21 cellular contexts compared by ENCODE assay signal in genomic region chr7:77308792-77309191, GRCh38.
DNase-seq lines count a peak whose midpoint lies in the region; ATAC-seq and TF ChIP-seq lines count a peak whose summit lies in the region.
"Had no signal": no experiment of that assay in that cellular context is flagged by ENCODE, and none has a peak within 500 bp of the region (broad histone marks: within the 10 kb centered on the region; RNA-seq: fewer than 3 reads in every experiment).

No MANE protein-coding gene starts in this region.

- ATAC-seq in RWPE2 (ENCODE audit: low read depth) (peak; percentile 52), SK-N-SH treated with all-trans-retinoic acid at 6 μM for 48 hours (no peak), GM21825 (IDR thresholded peaks at IDR 0.05; ENCODE audit: unreplicated experiment) (no peak)
- ATAC-seq: activated CD4-positive, CD25-positive, alpha-beta regulatory T cell treated with anti-CD3 and anti-CD28 coated beads, Interleukin-2, amount 50 U/mL, for 24 hours; naive thymus-derived CD4-positive, alpha-beta T cell had no signal

- no peak for TF ChIP-seq CTCF in RWPE2 (IDR thresholded peaks at IDR 0.05; ENCODE audit: poor library complexity, severe bottlenecking)
- TF ChIP-seq CTCF in smooth muscle cell (IDR thresholded peaks at IDR 0.05; ENCODE audit: borderline replicate concordance, insufficient read depth, poor library complexity, severe bottlenecking), result no peak

- H2AFZ ChIP-seq in Karpas-422 (ENCODE audit: low read length), result 0 out of 2 replicates have a peak overlapping the region, but pooled peaks have one; percentile 25
- no peak overlapping the region for H2AFZ ChIP-seq in smooth muscle cell (ENCODE audit: low read depth)
- H2AFZ ChIP-seq: parathyroid adenoma had no signal

- DNase-seq in Karpas-422 (peak; percentile 62), RWPE2 (ENCODE audit: low spot score) (no peak), islet precursor cell (peak; percentile 77), smooth muscle cell (lab: John Stamatoyannopoulos, UW; ENCODE audit: unreplicated experiment) (no peak)
- no peak for DNase-seq in activated CD8-positive, alpha-beta memory T cell treated with anti-CD3 and anti-CD28 coated beads for 24 hours
- DNase-seq: activated naive CD8-positive, alpha-beta T cell treated with anti-CD3 and anti-CD28 coated beads for 36 hours; CD8-positive, alpha-beta memory T cell; DMS79; heart right ventricle; immature natural killer cell; MM.1S; naive thymus-derived CD4-positive, alpha-beta T cell; NCI-H1694; NCI-H226; Peyer's patch; T1000 had no signal

- H3K79me2 ChIP-seq in Karpas-422 (ENCODE audit: low read length) (no peaks in the 10 kb centered on the region), smooth muscle cell (ENCODE audit: low read depth) (no peaks in the 10 kb centered on the region)
- H3K79me2 ChIP-seq: parathyroid adenoma had no signal

- peak overlapping the region; percentile 76 for H3K27ac ChIP-seq in Karpas-422 (ENCODE audit: low read length)
- H3K27ac ChIP-seq in RWPE2 (ENCODE audit: poor library complexity, severe bottlenecking), result peak overlapping the region; percentile 50
- peak overlapping the region; percentile 34 for H3K27ac ChIP-seq in smooth muscle cell (ENCODE audit: low read depth)
- H3K27ac ChIP-seq: parathyroid adenoma, Peyer's patch, suprapubic skin had no signal

- H3K27me3 ChIP-seq in Karpas-422 (ENCODE audit: low read length) (no peaks in the 10 kb centered on the region), RWPE2 (ENCODE audit: insufficient read depth, poor library complexity, severe bottlenecking) (no peaks in the 10 kb centered on the region), smooth muscle cell (ENCODE audit: low read depth) (no peaks in the 10 kb centered on the region)
- H3K27me3 ChIP-seq: heart right ventricle, Peyer's patch, suprapubic skin had no signal

- H3K9me2 ChIP-seq in Karpas-422 (replicated peaks; ENCODE audit: insufficient read depth, low read length), result no peaks in the 10 kb centered on the region

- no peaks in the 10 kb centered on the region for H3F3A ChIP-seq in smooth muscle cell (ENCODE audit: low read depth)

- peaks cover 54% of the 10 kb centered on the region for H3K4me1 ChIP-seq in Karpas-422 (ENCODE audit: low read length)
- peaks cover 14% of the 10 kb centered on the region for H3K4me1 ChIP-seq in RWPE2 (ENCODE audit: insufficient read depth, poor library complexity, severe bottlenecking)
- no peaks in the 10 kb centered on the region for H3K4me1 ChIP-seq in smooth muscle cell (ENCODE audit: low read depth)
- H3K4me1 ChIP-seq: parathyroid adenoma, Peyer's patch had no signal

- H3K4me2 ChIP-seq in Karpas-422 (ENCODE audit: low read depth, low read length, poor library complexity, severe bottlenecking) (peak overlapping the region; percentile 4), smooth muscle cell (no peak overlapping the region)

- 77% methylated on average over 4 of the region's 4 CpGs for WGBS in smooth muscle cell (ENCODE audit: low lambda C conversion rate)

- H3K4me3 ChIP-seq in Karpas-422 (ENCODE audit: low read length) (no peak overlapping the region), RWPE2 (ENCODE audit: severe bottlenecking) (no peak overlapping the region), smooth muscle cell (no peak overlapping the region)
- H3K4me3 ChIP-seq: heart right ventricle, Peyer's patch, suprapubic skin had no signal

- H3K36me3 ChIP-seq in Karpas-422 (ENCODE audit: insufficient read depth, low read length), result no peaks in the 10 kb centered on the region
- H3K36me3 ChIP-seq in RWPE2 (ENCODE audit: low read depth), result no peaks in the 10 kb centered on the region
- no peaks in the 10 kb centered on the region for H3K36me3 ChIP-seq in smooth muscle cell (ENCODE audit: low read depth)
- H3K36me3 ChIP-seq: Peyer's patch, suprapubic skin had no signal

- no peaks in the 10 kb centered on the region for H4K20me1 ChIP-seq in Karpas-422 (ENCODE audit: insufficient read depth, low read depth, low read length)
- no peaks in the 10 kb centered on the region for H4K20me1 ChIP-seq in smooth muscle cell (ENCODE audit: low read depth)

- H3K9me3 ChIP-seq in Karpas-422 (ENCODE audit: low read length), result no peaks in the 10 kb centered on the region
- no peaks in the 10 kb centered on the region for H3K9me3 ChIP-seq in RWPE2 (ENCODE audit: severe bottlenecking)
- H3K9me3 ChIP-seq in smooth muscle cell (replicated peaks; ENCODE audit: low read depth), result no peaks in the 10 kb centered on the region
- H3K9me3 ChIP-seq: Peyer's patch, suprapubic skin had no signal

- H3K9ac ChIP-seq in Karpas-422 (ENCODE audit: low read length) (peak overlapping the region; percentile 43), smooth muscle cell (ENCODE audit: low read depth) (no peak overlapping the region)
- H3K9ac ChIP-seq: parathyroid adenoma had no signal

TF ChIP-seq in SK-N-SH treated with all-trans-retinoic acid at 6 μM for 48 hours, 23 proteins besides CTCF, POLR2A, EP300 and RAD21:
- TF ChIP-seq OSR1 (CRISPR knock-in tag; IDR thresholded peaks at IDR 0.05), result no peak
- TF ChIP-seq ZFP30 (CRISPR knock-in tag; IDR thresholded peaks at IDR 0.05), result no peak
- TF ChIP-seq, protein P1, sequence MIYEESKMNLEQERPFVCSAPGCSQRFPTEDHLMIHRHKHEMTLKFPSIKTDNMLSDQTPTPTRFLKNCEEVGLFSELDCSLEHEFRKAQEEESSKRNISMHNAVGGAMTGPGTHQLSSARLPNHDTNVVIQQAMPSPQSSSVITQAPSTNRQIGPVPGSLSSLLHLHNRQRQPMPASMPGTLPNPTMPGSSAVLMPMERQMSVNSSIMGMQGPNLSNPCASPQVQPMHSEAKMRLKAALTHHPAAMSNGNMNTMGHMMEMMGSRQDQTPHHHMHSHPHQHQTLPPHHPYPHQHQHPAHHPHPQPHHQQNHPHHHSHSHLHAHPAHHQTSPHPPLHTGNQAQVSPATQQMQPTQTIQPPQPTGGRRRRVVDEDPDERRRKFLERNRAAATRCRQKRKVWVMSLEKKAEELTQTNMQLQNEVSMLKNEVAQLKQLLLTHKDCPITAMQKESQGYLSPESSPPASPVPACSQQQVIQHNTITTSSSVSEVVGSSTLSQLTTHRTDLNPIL (CRISPR knock-in tag; IDR thresholded peaks at IDR 0.05; ENCODE audit: low read depth), result no peak
- TF ChIP-seq, protein P2, sequence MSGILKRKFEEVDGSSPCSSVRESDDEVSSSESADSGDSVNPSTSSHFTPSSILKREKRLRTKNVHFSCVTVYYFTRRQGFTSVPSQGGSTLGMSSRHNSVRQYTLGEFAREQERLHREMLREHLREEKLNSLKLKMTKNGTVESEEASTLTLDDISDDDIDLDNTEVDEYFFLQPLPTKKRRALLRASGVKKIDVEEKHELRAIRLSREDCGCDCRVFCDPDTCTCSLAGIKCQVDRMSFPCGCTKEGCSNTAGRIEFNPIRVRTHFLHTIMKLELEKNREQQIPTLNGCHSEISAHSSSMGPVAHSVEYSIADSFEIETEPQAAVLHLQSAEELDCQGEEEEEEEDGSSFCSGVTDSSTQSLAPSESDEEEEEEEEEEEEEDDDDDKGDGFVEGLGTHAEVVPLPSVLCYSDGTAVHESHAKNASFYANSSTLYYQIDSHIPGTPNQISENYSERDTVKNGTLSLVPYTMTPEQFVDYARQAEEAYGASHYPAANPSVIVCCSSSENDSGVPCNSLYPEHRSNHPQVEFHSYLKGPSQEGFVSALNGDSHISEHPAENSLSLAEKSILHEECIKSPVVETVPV (CRISPR knock-in tag; IDR thresholded peaks at IDR 0.05), result no peak
- TF ChIP-seq, protein P3, sequence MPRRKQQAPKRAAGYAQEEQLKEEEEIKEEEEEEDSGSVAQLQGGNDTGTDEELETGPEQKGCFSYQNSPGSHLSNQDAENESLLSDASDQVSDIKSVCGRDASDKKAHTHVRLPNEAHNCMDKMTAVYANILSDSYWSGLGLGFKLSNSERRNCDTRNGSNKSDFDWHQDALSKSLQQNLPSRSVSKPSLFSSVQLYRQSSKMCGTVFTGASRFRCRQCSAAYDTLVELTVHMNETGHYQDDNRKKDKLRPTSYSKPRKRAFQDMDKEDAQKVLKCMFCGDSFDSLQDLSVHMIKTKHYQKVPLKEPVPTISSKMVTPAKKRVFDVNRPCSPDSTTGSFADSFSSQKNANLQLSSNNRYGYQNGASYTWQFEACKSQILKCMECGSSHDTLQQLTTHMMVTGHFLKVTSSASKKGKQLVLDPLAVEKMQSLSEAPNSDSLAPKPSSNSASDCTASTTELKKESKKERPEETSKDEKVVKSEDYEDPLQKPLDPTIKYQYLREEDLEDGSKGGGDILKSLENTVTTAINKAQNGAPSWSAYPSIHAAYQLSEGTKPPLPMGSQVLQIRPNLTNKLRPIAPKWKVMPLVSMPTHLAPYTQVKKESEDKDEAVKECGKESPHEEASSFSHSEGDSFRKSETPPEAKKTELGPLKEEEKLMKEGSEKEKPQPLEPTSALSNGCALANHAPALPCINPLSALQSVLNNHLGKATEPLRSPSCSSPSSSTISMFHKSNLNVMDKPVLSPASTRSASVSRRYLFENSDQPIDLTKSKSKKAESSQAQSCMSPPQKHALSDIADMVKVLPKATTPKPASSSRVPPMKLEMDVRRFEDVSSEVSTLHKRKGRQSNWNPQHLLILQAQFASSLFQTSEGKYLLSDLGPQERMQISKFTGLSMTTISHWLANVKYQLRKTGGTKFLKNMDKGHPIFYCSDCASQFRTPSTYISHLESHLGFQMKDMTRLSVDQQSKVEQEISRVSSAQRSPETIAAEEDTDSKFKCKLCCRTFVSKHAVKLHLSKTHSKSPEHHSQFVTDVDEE (CRISPR knock-in tag; IDR thresholded peaks at IDR 0.05), result no peak
- no peak for TF ChIP-seq TCF4 (CRISPR knock-in tag; IDR thresholded peaks at IDR 0.05; ENCODE audit: borderline replicate concordance)
- TF ChIP-seq PPARA (CRISPR knock-in tag; IDR thresholded peaks at IDR 0.05; ENCODE audit: borderline replicate concordance), result no peak
- TF ChIP-seq TOX (CRISPR knock-in tag; IDR thresholded peaks at IDR 0.05; ENCODE audit: borderline replicate concordance), result no peak
- TF ChIP-seq ARNTL (CRISPR knock-in tag; IDR thresholded peaks at IDR 0.05; ENCODE audit: borderline replicate concordance, low read depth), result no peak
- no peak for TF ChIP-seq SNAI2 (CRISPR knock-in tag; IDR thresholded peaks at IDR 0.05)
- TF ChIP-seq BACH2 (CRISPR knock-in tag; IDR thresholded peaks at IDR 0.05; ENCODE audit: borderline replicate concordance), result no peak
- no peak for TF ChIP-seq ESRRG (CRISPR knock-in tag; IDR thresholded peaks at IDR 0.05)
TF ChIP-seq in SK-N-SH treated with all-trans-retinoic acid at 6 μM for 48 hours: peak in this region for 0.

Comparison
In these comparisons a context has a peak if more than half of its experiments do, and no peak if none do; other contexts are left out.
1. DNase-seq: peak in Karpas-422 (single experiment) and islet precursor cell (single experiment); none in RWPE2 (single experiment), smooth muscle cell (single experiment) and activated CD8-positive, alpha-beta memory T cell treated with anti-CD3 and anti-CD28 coated beads for 24 hours (single experiment).
2. Peak in every context shown above with its lines, with median percentiles within 50 percentile points of each other: H3K27ac ChIP-seq.